ENCODE assay signal across 1 cellular context in the genomic region with DNA sequence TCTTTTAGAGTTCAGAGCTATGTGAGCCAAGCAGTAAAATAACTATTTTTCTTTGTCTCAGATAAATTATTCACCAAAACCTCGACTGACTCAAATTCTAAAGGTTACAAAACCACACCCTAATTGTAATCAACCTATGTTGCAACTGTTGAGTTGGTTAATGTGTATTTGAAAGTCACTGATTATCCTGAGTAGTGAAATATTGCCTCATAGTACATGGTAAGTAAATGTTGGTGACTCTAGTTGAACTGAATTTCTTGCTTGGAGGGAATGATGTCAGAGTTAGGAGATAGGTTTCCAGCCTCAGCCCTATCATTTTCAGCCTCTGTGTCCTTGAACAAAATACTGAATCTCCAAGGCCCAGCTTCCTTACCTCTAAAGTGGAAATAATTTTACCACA.
TF ChIP-seq lines count a peak whose summit lies in the region.

No MANE protein-coding gene starts in this region.

TF ChIP-seq in HEK293, 187 proteins besides CTCF, POLR2A, EP300 and RAD21 (continued from another document and continues in another):
- TF ChIP-seq ZNF449 (tag by site-specific recombination; IDR thresholded peaks at IDR 0.05): no peak
- peak; percentile 65; the same call in 1 of the 2 replicates for TF ChIP-seq ZBTB21 (tag by site-specific recombination; IDR thresholded peaks at IDR 0.05)
- TF ChIP-seq ZIC2 (tag by site-specific recombination; IDR thresholded peaks at IDR 0.05): no peak
- TF ChIP-seq PRDM1 (tag by site-specific recombination; IDR thresholded peaks at IDR 0.05): no peak
- TF ChIP-seq ZNF24 (tag by site-specific recombination; IDR thresholded peaks at IDR 0.05): no peak
- no peak for TF ChIP-seq ZFP41 (tag by site-specific recombination; IDR thresholded peaks at IDR 0.05; ENCODE audit: borderline replicate concordance)
- no peak for TF ChIP-seq ATF2 (tag by site-specific recombination; IDR thresholded peaks at IDR 0.05; ENCODE audit: low read depth)
- TF ChIP-seq ZNF292 (tag by site-specific recombination; IDR thresholded peaks at IDR 0.05; ENCODE audit: borderline replicate concordance, low read depth): no peak
- no peak for TF ChIP-seq ZNF16 (tag by site-specific recombination; IDR thresholded peaks at IDR 0.05; ENCODE audit: low read depth)
- TF ChIP-seq, protein P1, sequence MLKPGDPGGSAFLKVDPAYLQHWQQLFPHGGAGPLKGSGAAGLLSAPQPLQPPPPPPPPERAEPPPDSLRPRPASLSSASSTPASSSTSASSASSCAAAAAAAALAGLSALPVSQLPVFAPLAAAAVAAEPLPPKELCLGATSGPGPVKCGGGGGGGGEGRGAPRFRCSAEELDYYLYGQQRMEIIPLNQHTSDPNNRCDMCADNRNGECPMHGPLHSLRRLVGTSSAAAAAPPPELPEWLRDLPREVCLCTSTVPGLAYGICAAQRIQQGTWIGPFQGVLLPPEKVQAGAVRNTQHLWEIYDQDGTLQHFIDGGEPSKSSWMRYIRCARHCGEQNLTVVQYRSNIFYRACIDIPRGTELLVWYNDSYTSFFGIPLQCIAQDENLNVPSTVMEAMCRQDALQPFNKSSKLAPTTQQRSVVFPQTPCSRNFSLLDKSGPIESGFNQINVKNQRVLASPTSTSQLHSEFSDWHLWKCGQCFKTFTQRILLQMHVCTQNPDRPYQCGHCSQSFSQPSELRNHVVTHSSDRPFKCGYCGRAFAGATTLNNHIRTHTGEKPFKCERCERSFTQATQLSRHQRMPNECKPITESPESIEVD (tag by site-specific recombination; IDR thresholded peaks at IDR 0.05): no peak
- TF ChIP-seq PRDM10 (tag by site-specific recombination; IDR thresholded peaks at IDR 0.05): no peak
- TF ChIP-seq ZNF521 (tag by site-specific recombination; IDR thresholded peaks at IDR 0.05): no peak
- no peak for TF ChIP-seq GLIS1 (tag by site-specific recombination; IDR thresholded peaks at IDR 0.05)
- no peak for TF ChIP-seq SP3 (tag by site-specific recombination; IDR thresholded peaks at IDR 0.05)
- no peak for TF ChIP-seq SETDB1 (IDR thresholded peaks at IDR 0.05; ENCODE audit: insufficient read length, low read length)
- TF ChIP-seq ZNF549 (tag by site-specific recombination; IDR thresholded peaks at IDR 0.05): no peak
- TF ChIP-seq FEZF1 (tag by site-specific recombination; IDR thresholded peaks at IDR 0.05): no peak
- TF ChIP-seq GLI2 (tag by site-specific recombination; IDR thresholded peaks at IDR 0.05; ENCODE audit: borderline replicate concordance, low read depth): no peak
- TF ChIP-seq, protein P2, sequence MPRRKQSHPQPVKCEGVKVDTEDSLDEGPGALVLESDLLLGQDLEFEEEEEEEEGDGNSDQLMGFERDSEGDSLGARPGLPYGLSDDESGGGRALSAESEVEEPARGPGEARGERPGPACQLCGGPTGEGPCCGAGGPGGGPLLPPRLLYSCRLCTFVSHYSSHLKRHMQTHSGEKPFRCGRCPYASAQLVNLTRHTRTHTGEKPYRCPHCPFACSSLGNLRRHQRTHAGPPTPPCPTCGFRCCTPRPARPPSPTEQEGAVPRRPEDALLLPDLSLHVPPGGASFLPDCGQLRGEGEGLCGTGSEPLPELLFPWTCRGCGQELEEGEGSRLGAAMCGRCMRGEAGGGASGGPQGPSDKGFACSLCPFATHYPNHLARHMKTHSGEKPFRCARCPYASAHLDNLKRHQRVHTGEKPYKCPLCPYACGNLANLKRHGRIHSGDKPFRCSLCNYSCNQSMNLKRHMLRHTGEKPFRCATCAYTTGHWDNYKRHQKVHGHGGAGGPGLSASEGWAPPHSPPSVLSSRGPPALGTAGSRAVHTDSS (tag by site-specific recombination; IDR thresholded peaks at IDR 0.05): no peak
- no peak for TF ChIP-seq ZNF670 (tag by site-specific recombination; IDR thresholded peaks at IDR 0.05; ENCODE audit: low read depth)
- TF ChIP-seq ZNF777 (tag by site-specific recombination; IDR thresholded peaks at IDR 0.05; ENCODE audit: borderline replicate concordance): no peak
- TF ChIP-seq ZNF48 (tag by site-specific recombination; IDR thresholded peaks at IDR 0.05): no peak
- no peak for TF ChIP-seq ZNF792 (tag by site-specific recombination; IDR thresholded peaks at IDR 0.05)
- TF ChIP-seq ZBTB20 (tag by site-specific recombination; IDR thresholded peaks at IDR 0.05): 0 out of 2 replicates have a peak, but pooled peaks have one; percentile 18
- TF ChIP-seq, protein P3, sequence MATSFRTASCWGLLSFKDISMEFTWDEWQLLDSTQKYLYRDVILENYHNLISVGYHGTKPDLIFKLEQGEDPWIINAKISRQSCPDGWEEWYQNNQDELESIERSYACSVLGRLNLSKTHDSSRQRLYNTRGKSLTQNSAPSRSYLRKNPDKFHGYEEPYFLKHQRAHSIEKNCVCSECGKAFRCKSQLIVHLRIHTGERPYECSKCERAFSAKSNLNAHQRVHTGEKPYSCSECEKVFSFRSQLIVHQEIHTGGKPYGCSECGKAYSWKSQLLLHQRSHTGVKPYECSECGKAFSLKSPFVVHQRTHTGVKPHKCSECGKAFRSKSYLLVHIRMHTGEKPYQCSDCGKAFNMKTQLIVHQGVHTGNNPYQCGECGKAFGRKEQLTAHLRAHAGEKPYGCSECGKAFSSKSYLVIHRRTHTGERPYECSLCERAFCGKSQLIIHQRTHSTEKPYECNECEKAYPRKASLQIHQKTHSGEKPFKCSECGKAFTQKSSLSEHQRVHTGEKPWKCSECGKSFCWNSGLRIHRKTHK (tag by site-specific recombination; IDR thresholded peaks at IDR 0.05): no peak
- TF ChIP-seq ZNF658 (tag by site-specific recombination; IDR thresholded peaks at IDR 0.05): no peak
- TF ChIP-seq ZNF639 (tag by site-specific recombination; IDR thresholded peaks at IDR 0.05): no peak
- no peak for TF ChIP-seq ZNF274 (IDR thresholded peaks at IDR 0.05; ENCODE audit: low read length)
- TF ChIP-seq ZNF274 (tag by site-specific recombination; IDR thresholded peaks at IDR 0.05; ENCODE audit: borderline replicate concordance): no peak
- no peak for TF ChIP-seq ZNF677 (tag by site-specific recombination; IDR thresholded peaks at IDR 0.05)
- TF ChIP-seq SCRT2 (tag by site-specific recombination; IDR thresholded peaks at IDR 0.05): 0 out of 2 replicates have a peak, but pooled peaks have one; percentile 37
- no peak for TF ChIP-seq HOXA7 (CRISPR knock-in tag; IDR thresholded peaks at IDR 0.05; ENCODE audit: borderline replicate concordance)
- TF ChIP-seq, protein P4, sequence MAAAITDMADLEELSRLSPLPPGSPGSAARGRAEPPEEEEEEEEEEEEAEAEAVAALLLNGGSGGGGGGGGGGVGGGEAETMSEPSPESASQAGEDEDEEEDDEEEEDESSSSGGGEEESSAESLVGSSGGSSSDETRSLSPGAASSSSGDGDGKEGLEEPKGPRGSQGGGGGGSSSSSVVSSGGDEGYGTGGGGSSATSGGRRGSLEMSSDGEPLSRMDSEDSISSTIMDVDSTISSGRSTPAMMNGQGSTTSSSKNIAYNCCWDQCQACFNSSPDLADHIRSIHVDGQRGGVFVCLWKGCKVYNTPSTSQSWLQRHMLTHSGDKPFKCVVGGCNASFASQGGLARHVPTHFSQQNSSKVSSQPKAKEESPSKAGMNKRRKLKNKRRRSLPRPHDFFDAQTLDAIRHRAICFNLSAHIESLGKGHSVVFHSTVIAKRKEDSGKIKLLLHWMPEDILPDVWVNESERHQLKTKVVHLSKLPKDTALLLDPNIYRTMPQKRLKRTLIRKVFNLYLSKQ (tag by site-specific recombination; IDR thresholded peaks at IDR 0.05; ENCODE audit: borderline replicate concordance): no peak
- no peak for TF ChIP-seq ZNF280C (tag by site-specific recombination; IDR thresholded peaks at IDR 0.05)
- peak; percentile 55 for TF ChIP-seq SP7 (tag by site-specific recombination; IDR thresholded peaks at IDR 0.05)
- TF ChIP-seq ZBTB17 (tag by site-specific recombination; IDR thresholded peaks at IDR 0.05): no peak
- TF ChIP-seq ZNF214 (tag by site-specific recombination; IDR thresholded peaks at IDR 0.05; ENCODE audit: borderline replicate concordance): no peak
- TF ChIP-seq, protein P5, sequence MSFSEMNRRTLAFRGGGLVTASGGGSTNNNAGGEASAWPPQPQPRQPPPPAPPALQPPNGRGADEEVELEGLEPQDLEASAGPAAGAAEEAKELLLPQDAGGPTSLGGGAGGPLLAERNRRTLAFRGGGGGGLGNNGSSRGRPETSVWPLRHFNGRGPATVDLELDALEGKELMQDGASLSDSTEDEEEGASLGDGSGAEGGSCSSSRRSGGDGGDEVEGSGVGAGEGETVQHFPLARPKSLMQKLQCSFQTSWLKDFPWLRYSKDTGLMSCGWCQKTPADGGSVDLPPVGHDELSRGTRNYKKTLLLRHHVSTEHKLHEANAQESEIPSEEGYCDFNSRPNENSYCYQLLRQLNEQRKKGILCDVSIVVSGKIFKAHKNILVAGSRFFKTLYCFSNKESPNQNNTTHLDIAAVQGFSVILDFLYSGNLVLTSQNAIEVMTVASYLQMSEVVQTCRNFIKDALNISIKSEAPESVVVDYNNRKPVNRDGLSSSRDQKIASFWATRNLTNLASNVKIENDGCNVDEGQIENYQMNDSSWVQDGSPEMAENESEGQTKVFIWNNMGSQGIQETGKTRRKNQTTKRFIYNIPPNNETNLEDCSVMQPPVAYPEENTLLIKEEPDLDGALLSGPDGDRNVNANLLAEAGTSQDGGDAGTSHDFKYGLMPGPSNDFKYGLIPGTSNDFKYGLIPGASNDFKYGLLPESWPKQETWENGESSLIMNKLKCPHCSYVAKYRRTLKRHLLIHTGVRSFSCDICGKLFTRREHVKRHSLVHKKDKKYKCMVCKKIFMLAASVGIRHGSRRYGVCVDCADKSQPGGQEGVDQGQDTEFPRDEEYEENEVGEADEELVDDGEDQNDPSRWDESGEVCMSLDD (tag by site-specific recombination; IDR thresholded peaks at IDR 0.05): no peak
- 0 out of 2 replicates have a peak, but pooled peaks have one; percentile 26 for TF ChIP-seq ZNF335 (tag by site-specific recombination; conservative IDR thresholded peaks at IDR 0.05)
- no peak for TF ChIP-seq ZNF501 (tag by site-specific recombination; IDR thresholded peaks at IDR 0.05)
